8 cellular contexts compared by ENCODE assay signal in the genomic region with DNA sequence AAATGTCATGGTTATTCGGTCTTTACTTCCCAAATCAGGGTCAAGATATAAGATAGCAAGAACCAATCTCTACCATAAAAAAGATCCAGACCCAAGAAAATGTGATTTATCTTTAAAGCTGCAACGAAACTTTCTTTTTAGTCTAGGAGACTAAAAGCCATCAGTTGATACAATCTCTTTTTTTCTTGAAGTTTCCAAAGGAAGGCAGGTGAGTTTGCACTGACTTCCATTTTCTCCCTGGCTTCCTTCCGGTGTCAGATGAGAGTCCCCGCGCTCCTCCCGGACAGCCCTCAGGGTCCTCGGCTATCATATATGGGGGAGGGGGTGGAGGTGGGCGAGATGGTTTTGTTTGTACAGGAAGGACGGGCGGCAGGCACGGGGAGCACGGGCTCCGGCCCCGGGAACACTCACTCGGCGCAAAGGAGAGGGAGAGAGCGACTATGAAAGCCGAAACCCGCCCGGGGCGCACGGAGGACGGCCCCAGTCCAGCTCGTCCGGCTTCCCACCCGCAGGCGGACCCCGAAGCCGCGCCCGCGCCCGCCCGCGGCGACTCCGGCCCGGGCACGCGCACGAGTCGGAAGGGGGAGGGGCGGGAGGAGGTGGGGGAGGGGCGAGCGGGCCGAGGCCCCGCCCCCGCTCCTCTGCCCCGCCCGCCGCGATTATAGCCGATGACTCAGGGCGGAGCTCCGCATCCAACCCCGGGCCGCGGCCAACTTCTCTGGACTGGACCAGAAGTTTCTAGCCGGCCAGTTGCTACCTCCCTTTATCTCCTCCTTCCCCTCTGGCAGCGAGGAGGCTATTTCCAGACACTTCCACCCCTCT. TPM values are rescaled to one million over a fixed set of nuclear protein-coding genes. Genes with fewer than 3 reads are reported as not detected.
DNase-seq lines count a peak whose midpoint lies in the region; ATAC-seq and TF ChIP-seq lines count a peak whose summit lies in the region.

A gene (plus strand): TSS at position 689 of the 822 bp plus-strand sequence. CDS start 296 bp downstream, outside the sequence.

- DNase-seq in HFF-Myc (ENCODE audit: extremely low read depth, low read depth): peak; percentile 67
- peak; percentile 70 for DNase-seq in NCI-H1092 treated with DMSO at 0.1 percent for 48 hours (lab: John Stamatoyannopoulos, UW)
- peak; percentile 85 for DNase-seq in UCSD-AML1 (lab: John Stamatoyannopoulos, UW; ENCODE audit: unreplicated experiment)
- peak; percentile 92 to 95 (median 94) for DNase-seq in body of pancreas
- DNase-seq in iPS DF 19.7 (ENCODE audit: low read depth, low spot score): peak; percentile 48
- DNase-seq in sciatic nerve (ENCODE audit: low spot score): peak; percentile 97
- no peak for DNase-seq in NCI-H2107 treated with DMSO at 0.1 percent for 48 hours (lab: John Stamatoyannopoulos, UW; ENCODE audit: unreplicated experiment)

- TF ChIP-seq POLR2A in GM10847 (IDR thresholded peaks at IDR 0.05; ENCODE audit: extremely low read depth, insufficient read length) (peak; percentile 25), body of pancreas (IDR thresholded peaks at IDR 0.05) (peak; percentile 87 to 91 (median 90))

- ATAC-seq in body of pancreas (peak; percentile 91), sciatic nerve (peak; percentile 94)

- H3K36me3 ChIP-seq in body of pancreas (replicated peaks in 1 of 2; ENCODE audit: insufficient read depth in 1 of 2, low read depth in 2 of 2): no peaks in the 10 kb centered on the region

- H3K27ac ChIP-seq in body of pancreas: peak within 1 kb of the TSS; percentile 92 to 93 (median 93)

- intact Hi-C loops in body of pancreas (cut with DNase I): no loop called here
- intact Hi-C loops in sciatic nerve (cut with DNase I): no loop called here

- WGBS in body of pancreas, 2 donors: 0 to 1% methylated on average over 20 to 49 of the region's 60 CpGs

- TF ChIP-seq CTCF in HFF-Myc (IDR thresholded peaks at IDR 0.05; ENCODE audit: low read depth, low read length, missing control alignments) (no peak), body of pancreas (IDR thresholded peaks at IDR 0.05) (no peak)

- no peaks in the 10 kb centered on the region for H3K27me3 ChIP-seq in body of pancreas

- no peaks in the 10 kb centered on the region for H3K9me3 ChIP-seq in body of pancreas

- H3K4me3 ChIP-seq in HFF-Myc (replicated peaks; ENCODE audit: low read depth, low read length) (peak within 1 kb of the TSS; percentile 73), body of pancreas (peak within 1 kb of the TSS; percentile 67 to 81)

- H3K4me1 ChIP-seq in body of pancreas: peaks cover 29% of the 10 kb centered on the region

RNA-seq across cellular contexts. Expression of the gene that starts here (rescaled TPM):
- total RNA-seq in body of pancreas (10 to 100 TPM; 11.9 to 17.5 TPM), sciatic nerve (50.1 TPM)
